23 cellular contexts compared by ENCODE assay signal in genomic region chr7:139752148-139752547, GRCh38.
"Had no signal": no experiment of that assay in that cellular context is flagged by ENCODE, and none has a peak within 500 bp of the region (broad histone marks: within the 10 kb centered on the region; RNA-seq: fewer than 3 reads in every experiment).

No MANE protein-coding gene starts in this region.

- H3K36me3 Mint-ChIP-seq: naive B cell had no signal

- H3K36me3 ChIP-seq: adrenal gland, thoracic aorta had no signal

- H3K27me3 ChIP-seq: adrenal gland, heart right ventricle, upper lobe of left lung had no signal

- H3K27ac ChIP-seq: adrenal gland, lower lobe of right lung, SK-N-MC, upper lobe of left lung had no signal

- H3K9me3 ChIP-seq: adrenal gland, heart right ventricle, lower lobe of right lung, mucosa of descending colon, thoracic aorta, upper lobe of left lung had no signal

- DNase-seq: activated B cell treated with CpG ODN at 0.5 μM for 24 hours; activated CD4-positive, alpha-beta T cell treated with anti-CD3 and anti-CD28 coated beads for 4 hours; activated CD4-positive, alpha-beta T cell treated with anti-CD3 and anti-CD28 coated beads, Interleukin-2, amount 50 U/mL, for 48 hours; activated naive CD4-positive, alpha-beta T cell; adrenal gland; heart right ventricle; lower lobe of right lung; mesendoderm; mucosa of descending colon; naive B cell; occipital lobe; posterior cingulate gyrus; retina; stimulated activated naive CD4-positive, alpha-beta T cell; SW 1271; T-helper 17 cell; upper lobe of left lung had no signal

- ATAC-seq: lower lobe of right lung, T-helper 17 cell had no signal

- H3K4me3 Mint-ChIP-seq: activated B cell treated with CpG ODN at 0.5 μM for 24 hours; activated naive CD8-positive, alpha-beta T cell; central memory CD8-positive, alpha-beta T cell; naive B cell; neural crest cell; T-helper 17 cell had no signal

- H3K27me3 Mint-ChIP-seq: activated B cell treated with CpG ODN at 0.5 μM for 24 hours; activated naive CD8-positive, alpha-beta T cell; central memory CD8-positive, alpha-beta T cell; naive B cell; T-helper 17 cell had no signal

- H3K27ac Mint-ChIP-seq: activated B cell treated with CpG ODN at 0.5 μM for 24 hours; activated naive CD8-positive, alpha-beta T cell; activated T-helper 2 cell treated with anti-CD3 and anti-CD28 coated beads, Interferon-gamma antibody, Interleukin-2, Interleukin-4, amounts not matched to agents 10 μg/mL and 5 μg/mL and 100 μg/mL, durations not matched to agents 14 hours and 24 hours and 36 hours; T-helper 17 cell had no signal

- H3K4me3 ChIP-seq: adrenal gland, heart right ventricle, lower lobe of right lung, mucosa of descending colon, SK-N-MC, thoracic aorta, upper lobe of left lung had no signal

- H3K9me3 Mint-ChIP-seq: activated B cell treated with CpG ODN at 0.5 μM for 24 hours; activated T-helper 2 cell treated with anti-CD3 and anti-CD28 coated beads, Interferon-gamma antibody, Interleukin-2, Interleukin-4, amounts not matched to agents 10 μg/mL and 5 μg/mL and 100 μg/mL, durations not matched to agents 14 hours and 24 hours and 36 hours; central memory CD8-positive, alpha-beta T cell; naive B cell; neural crest cell had no signal
